In the genomic region with DNA sequence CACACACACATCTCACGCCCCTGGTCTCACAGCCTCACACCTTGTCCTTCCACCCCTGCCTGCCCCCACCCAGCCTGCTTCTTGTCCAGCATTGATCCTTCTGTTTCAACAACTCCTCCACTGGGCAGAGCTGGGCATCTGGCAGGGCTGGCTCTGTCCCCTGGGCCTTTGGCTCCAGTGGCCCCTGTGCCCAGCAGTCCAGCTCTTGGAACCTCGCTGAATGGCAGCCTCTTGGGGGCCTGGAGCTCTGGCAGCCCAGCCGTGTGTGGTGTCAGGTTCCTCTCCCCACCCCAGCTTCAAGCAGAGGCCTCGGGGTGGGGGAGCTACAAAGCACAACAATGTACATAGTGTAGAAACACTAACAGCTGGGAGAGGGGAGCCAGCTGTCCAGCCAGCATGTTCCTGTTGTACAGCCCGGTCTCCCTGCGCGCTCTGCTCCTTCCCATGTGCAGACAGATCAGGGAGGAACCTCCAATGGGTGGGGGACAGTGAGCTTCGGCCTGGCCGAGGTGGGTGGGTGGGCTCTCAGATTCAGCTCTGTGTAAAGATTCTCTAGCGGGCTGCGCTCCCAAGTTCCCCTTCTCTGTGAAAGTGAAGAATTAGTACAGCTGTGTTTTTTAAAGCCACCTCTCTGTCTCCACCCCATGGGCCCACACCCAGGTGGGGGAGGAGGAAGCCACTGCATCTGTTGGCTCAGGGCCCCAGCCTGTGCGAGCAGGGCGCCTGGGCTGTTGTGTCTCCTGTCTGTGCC, we compare ENCODE assay signal across 8 cellular contexts. TPM values are rescaled to one million over a fixed set of nuclear protein-coding genes. Genes with fewer than 3 reads are reported as not detected.
DNase-seq lines count a peak whose midpoint lies in the region; ATAC-seq and TF ChIP-seq lines count a peak whose summit lies in the region.

No MANE protein-coding gene starts in this region.

- POLR2A ChIA-PET in activated CD8-positive, alpha-beta T cell treated with anti-CD3 and anti-CD28 coated beads, Interleukin-2, amount 10 ng/mL, durations not matched to agents 7 days and 5 days (lab: Charles Lee) = interaction anchor here (1.9 kb wide), 1 partner anchor 18 kb away, joined by 5 read pairs; no protein-coding TSS in a partner anchor

- peak overlapping the region; percentile 52 for H3K27ac Mint-ChIP-seq in activated CD8-positive, alpha-beta T cell treated with anti-CD3 and anti-CD28 coated beads, Interleukin-2, amount 10 ng/mL, durations not matched to agents 7 days and 5 days

- ATAC-seq in GM18511 (IDR thresholded peaks at IDR 0.05; ENCODE audit: unreplicated experiment) (peak; percentile 44), HG03139 (IDR thresholded peaks at IDR 0.05; ENCODE audit: unreplicated experiment) (peak; percentile 53), gastrocnemius medialis (peak; percentile 34 to 57), GM21381 (IDR thresholded peaks at IDR 0.05; ENCODE audit: unreplicated experiment) (no peak), GM19455 (IDR thresholded peaks at IDR 0.05; ENCODE audit: unreplicated experiment) (no peak)
- peak; percentile 31 for ATAC-seq in activated CD8-positive, alpha-beta T cell treated with anti-CD3 and anti-CD28 coated beads, Interleukin-2, amount 10 ng/mL, durations not matched to agents 7 days and 5 days

- no peak for TF ChIP-seq POLR2A in gastrocnemius medialis (IDR thresholded peaks at IDR 0.05)

- no peaks in the 10 kb centered on the region for H3K27me3 ChIP-seq in cardiac muscle cell
- H3K27me3 ChIP-seq in gastrocnemius medialis = no peaks in the 10 kb centered on the region

- peaks cover 39% of the 10 kb centered on the region for H3K36me3 ChIP-seq in cardiac muscle cell
- H3K36me3 ChIP-seq in gastrocnemius medialis = peaks cover 0 to 47% of the 10 kb centered on the region in 2 donors

- in situ Hi-C loops in gastrocnemius medialis (cut with MboI; ENCODE audit: low sequenced_read_pairs in 4 of 4) = loop anchor here in 1 of 4 donors (25.0 kb wide), 1 partner anchor 181 kb away; the partner anchor contains the start of gene TMED4

- no peaks in the 10 kb centered on the region for H3K9me3 Mint-ChIP-seq in activated CD8-positive, alpha-beta T cell treated with anti-CD3 and anti-CD28 coated beads, Interleukin-2, amount 10 ng/mL, durations not matched to agents 7 days and 5 days (ENCODE audit: insufficient read depth)

- intact Hi-C loops in gastrocnemius medialis (cut with DNase I; ENCODE audit: low total_unique reads) = no loop called here
- intact Hi-C loops in posterior vena cava (cut with DNase I) = no loop called here

- H3K4me1 ChIP-seq in cardiac muscle cell (ENCODE audit: low read depth) = no peaks in the 10 kb centered on the region
- H3K4me1 ChIP-seq in gastrocnemius medialis = peaks cover 37 to 40% of the 10 kb centered on the region in 2 donors

- peak overlapping the region; percentile 76 for H3K27ac ChIP-seq in cardiac muscle cell
- H3K27ac ChIP-seq in gastrocnemius medialis = peak overlapping the region; percentile 74 to 80 (median 79)

- peaks cover 40% of the 10 kb centered on the region for H3K4me1 Mint-ChIP-seq in activated CD8-positive, alpha-beta T cell treated with anti-CD3 and anti-CD28 coated beads, Interleukin-2, amount 10 ng/mL, durations not matched to agents 7 days and 5 days (ENCODE audit: low read depth)

- H3K9me3 ChIP-seq in cardiac muscle cell (ENCODE audit: low read depth) (no peaks in the 10 kb centered on the region), gastrocnemius medialis (no peaks in the 10 kb centered on the region)

- no peaks in the 10 kb centered on the region for H3K27me3 Mint-ChIP-seq in activated CD8-positive, alpha-beta T cell treated with anti-CD3 and anti-CD28 coated beads, Interleukin-2, amount 10 ng/mL, durations not matched to agents 7 days and 5 days (ENCODE audit: low read depth)

- CTCF ChIA-PET in activated CD8-positive, alpha-beta T cell treated with anti-CD3 and anti-CD28 coated beads, Interleukin-2, amount 10 ng/mL, durations not matched to agents 7 days and 5 days (lab: Charles Lee) = interaction anchor here (1.1 to 1.5 kb wide), 2 partner anchors 17 to 368 kb away, joined by 3 to 4 read pairs; no protein-coding TSS in a partner anchor

- H3K4me3 ChIP-seq in cardiac muscle cell = no peak overlapping the region
- peak overlapping the region in 2 of 4 donors; percentile 0 to 5 for H3K4me3 ChIP-seq in gastrocnemius medialis

- H3K36me3 Mint-ChIP-seq in activated CD8-positive, alpha-beta T cell treated with anti-CD3 and anti-CD28 coated beads, Interleukin-2, amount 10 ng/mL, durations not matched to agents 7 days and 5 days (ENCODE audit: low read depth) = peaks cover 41% of the 10 kb centered on the region

- no peak overlapping the region for H3K4me3 Mint-ChIP-seq in activated CD8-positive, alpha-beta T cell treated with anti-CD3 and anti-CD28 coated beads, Interleukin-2, amount 10 ng/mL, durations not matched to agents 7 days and 5 days

- DNase-seq in activated CD8-positive, alpha-beta T cell treated with anti-CD3 and anti-CD28 coated beads, Interleukin-2, amount 10 ng/mL, durations not matched to agents 7 days and 5 days = no peak
- DNase-seq in cardiac muscle cell (ENCODE audit: low read depth in 1 of 2, low spot score in 1 of 2) = peak in 1 of 2 donors; percentile 83
- DNase-seq in gastrocnemius medialis = peak in 1 of 2 donors; percentile 71
- DNase-seq in posterior vena cava (ENCODE audit: low spot score) = no peak

- TF ChIP-seq CTCF in cardiac muscle cell (IDR thresholded peaks at IDR 0.05; ENCODE audit: low read depth, low read length) (no peak), gastrocnemius medialis (IDR thresholded peaks at IDR 0.05 in 4 of 5, conservative IDR thresholded peaks at IDR 0.05 in 1 of 5) (no peak)

RNA-seq across cellular contexts. Expression of gene ZMIZ2, which starts 19.4 kb away (rescaled TPM):
- total RNA-seq in activated CD8-positive, alpha-beta T cell treated with anti-CD3 and anti-CD28 coated beads, Interleukin-2, amount 10 ng/mL, durations not matched to agents 7 days and 5 days = 10 to 100 TPM; 77.8 to 80.7 TPM
- total RNA-seq in cardiac muscle cell (30.4 and 47.7 TPM in 2 replicates), gastrocnemius medialis (10 to 100 TPM; 10.7 to 19.8 (median 14.0) TPM), posterior vena cava (10 to 100 TPM; 52.2 to 67.1 TPM)
- 58.9 and 70.2 TPM in 2 replicates for polyA plus RNA-seq in cardiac muscle cell

RNA-seq across cellular contexts. Expression of gene PPIA, which starts 28.4 kb away (rescaled TPM):
- 1,000 to 10,000 TPM; 2,568 to 2,621 TPM for total RNA-seq in activated CD8-positive, alpha-beta T cell treated with anti-CD3 and anti-CD28 coated beads, Interleukin-2, amount 10 ng/mL, durations not matched to agents 7 days and 5 days
- total RNA-seq in cardiac muscle cell = 903 and 1,485 TPM in 2 replicates
- polyA plus RNA-seq in cardiac muscle cell = 1,946 and 2,579 TPM in 2 replicates
- total RNA-seq in gastrocnemius medialis = 1,000 to 10,000 TPM in 1 of 4 donors, 100 to 1,000 TPM in 3; 487 to 1,236 (median 715) TPM
- 1,000 to 10,000 TPM in 1 of 2 donors, 100 to 1,000 TPM in 1; 961 to 1,030 TPM for total RNA-seq in posterior vena cava

Comparison
In these comparisons a context has a peak if more than half of its experiments do, and no peak if none do; other contexts are left out.
1. ATAC-seq: peak in GM18511 (single experiment), HG03139 (single experiment), activated CD8-positive, alpha-beta T cell treated with anti-CD3 and anti-CD28 coated beads, Interleukin-2, amount 10 ng/mL, durations not matched to agents 7 days and 5 days (single experiment) and gastrocnemius medialis (2 of 2); none in GM21381 (single experiment) and GM19455 (single experiment).